Comparison of ENCODE assay signal across 22 cellular contexts in the genomic region with DNA sequence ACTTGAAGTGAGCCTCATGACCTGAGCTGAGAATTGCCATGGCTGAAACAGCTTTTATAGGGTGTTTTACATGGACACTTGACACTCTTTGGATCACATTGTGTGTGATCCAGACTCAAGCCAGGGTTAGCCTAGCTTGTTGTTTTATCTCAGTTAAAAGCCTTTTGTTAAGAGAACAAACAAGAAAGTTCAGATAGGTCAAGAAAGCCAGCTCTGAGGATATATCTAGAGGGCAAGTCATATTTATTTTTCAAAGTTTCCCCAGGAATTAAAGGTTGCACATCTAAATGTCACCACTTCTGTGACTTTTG.
DNase-seq lines count a peak whose midpoint lies in the region; ATAC-seq and TF ChIP-seq lines count a peak whose summit lies in the region.
"Had no signal": no experiment of that assay in that cellular context is flagged by ENCODE, and none has a peak within 500 bp of the region (broad histone marks: within the 10 kb centered on the region; RNA-seq: fewer than 3 reads in every experiment).

No MANE protein-coding gene starts in this region.

- H3K36me3 Mint-ChIP-seq in WTC11: no peaks in the 10 kb centered on the region
- H3K36me3 Mint-ChIP-seq: CD8-positive, alpha-beta memory T cell had no signal

- TF ChIP-seq CTCF in VCaP (conservative IDR thresholded peaks at IDR 0.05): no peak
- no peak for TF ChIP-seq CTCF in WTC11 (IDR thresholded peaks at IDR 0.05)

- H3K9ac ChIP-seq in skeletal muscle tissue (ENCODE audit: low read depth in 1 of 3, low read length in 3 of 3): no peak overlapping the region

- H3K9me3 ChIP-seq in skeletal muscle tissue (ENCODE audit: control insufficient read depth in 3 of 3, low read length in 3 of 3): no peaks in the 10 kb centered on the region
- H3K9me3 ChIP-seq: ovary, sigmoid colon had no signal

- H3K36me3 ChIP-seq in skeletal muscle tissue (ENCODE audit: control insufficient read depth in 3 of 3, insufficient read depth in 3 of 3, low read length in 3 of 3): no peaks in the 10 kb centered on the region
- H3K36me3 ChIP-seq: ovary, sigmoid colon had no signal

- intact Hi-C loops in left ventricle myocardium superior (cut with micrococcal nuclease): loop anchor here (10.0 kb wide), 1 partner anchor 71 kb away; no protein-coding TSS in a partner anchor

- no peak overlapping the region for H3K4me3 Mint-ChIP-seq in WTC11
- H3K4me3 Mint-ChIP-seq: CD8-positive, alpha-beta memory T cell; GM23338; naive thymus-derived CD4-positive, alpha-beta T cell; T-helper 1 cell treated with Interleukin-12 subunit alpha and Interleukin-12 subunit beta and Interleukin-4 antibody, amounts not matched to agents 30 μg/mL and 1 μg/mL, for 36 hours had no signal

- peak overlapping the region; percentile 55 for H3K27ac ChIP-seq in VCaP
- H3K27ac ChIP-seq in skeletal muscle tissue (ENCODE audit: low read depth, low read length): peak overlapping the region; percentile 39
- H3K27ac ChIP-seq: 22Rv1, ovary had no signal

- no peaks in the 10 kb centered on the region for H3K27me3 ChIP-seq in skeletal muscle tissue (ENCODE audit: control insufficient read depth in 3 of 3, insufficient read depth in 3 of 3, low read length in 3 of 3)
- H3K27me3 ChIP-seq: ovary, sigmoid colon had no signal

- H3K27me3 Mint-ChIP-seq in WTC11 (ENCODE audit: low read depth): no peaks in the 10 kb centered on the region
- H3K27me3 Mint-ChIP-seq: CD8-positive, alpha-beta memory T cell had no signal

- ATAC-seq in left ventricle myocardium superior (peak; percentile 53), WTC11 (no peak)
- ATAC-seq: GM23338; naive thymus-derived CD4-positive, alpha-beta T cell; Panc1 had no signal

- CTCF ChIA-PET in WTC11 (lab: Charles Lee): no interaction called here

- no peaks in the 10 kb centered on the region for H3K9me3 Mint-ChIP-seq in WTC11
- H3K9me3 Mint-ChIP-seq: CD8-positive, alpha-beta memory T cell; GM23338; naive thymus-derived CD4-positive, alpha-beta T cell; T-helper 1 cell treated with Interleukin-12 subunit alpha and Interleukin-12 subunit beta and Interleukin-4 antibody, amounts not matched to agents 30 μg/mL and 1 μg/mL, for 36 hours had no signal

- H3K4me3 ChIP-seq in skeletal muscle tissue (ENCODE audit: low read length in 3 of 3): no peak overlapping the region
- H3K4me3 ChIP-seq: GM23338, ovary, sigmoid colon had no signal

- H3K4me1 Mint-ChIP-seq in WTC11: peaks cover 17% of the 10 kb centered on the region
- H3K4me1 Mint-ChIP-seq: CD8-positive, alpha-beta memory T cell had no signal

- POLR2A ChIA-PET in WTC11 (lab: Charles Lee): no interaction called here

- no peak overlapping the region for H3K27ac Mint-ChIP-seq in WTC11
- H3K27ac Mint-ChIP-seq: CD8-positive, alpha-beta memory T cell; GM23338; naive thymus-derived CD4-positive, alpha-beta T cell; T-helper 1 cell treated with Interleukin-12 subunit alpha and Interleukin-12 subunit beta and Interleukin-4 antibody, amounts not matched to agents 30 μg/mL and 1 μg/mL, for 36 hours had no signal

- peaks cover 9 to 16% (median 10%) of the 10 kb centered on the region in 3 donors for H3K4me1 ChIP-seq in skeletal muscle tissue (ENCODE audit: control insufficient read depth in 3 of 3, insufficient read depth in 3 of 3, low read length in 3 of 3)

- DNase-seq in DMS53 (lab: John Stamatoyannopoulos, UW) (peak; percentile 5), DMS53 treated with DMSO at 0.1 percent for 48 hours (lab: John Stamatoyannopoulos, UW; ENCODE audit: unreplicated experiment) (no peak), left ventricle myocardium superior (no peak), SHP77 treated with DMSO at 0.1 percent for 48 hours (lab: John Stamatoyannopoulos, UW) (no peak), NCI-H345 treated with DMSO at 0.1 percent for 48 hours (lab: John Stamatoyannopoulos, UW; ENCODE audit: unreplicated experiment) (no peak), WTC11 (ENCODE audit: low spot score) (no peak)
- DNase-seq: activated naive CD4-positive, alpha-beta T cell treated with anti-CD3 and anti-CD28 coated beads, Interleukin-2, amount 50 U/mL, for 16 hours; CD8-positive, alpha-beta memory T cell; central memory CD4-positive, alpha-beta T cell; glutamatergic neuron; kidney glomerular epithelial cell; naive thymus-derived CD4-positive, alpha-beta T cell; NCI-H1105 treated with DMSO at 0.1 percent for 48 hours; NCI-H2029 treated with DMSO at 0.1 percent for 48 hours; ovary; sigmoid colon had no signal

TF ChIP-seq in WTC11, 78 proteins besides CTCF, POLR2A, EP300 and RAD21 (continues in another document):
- TF ChIP-seq, protein P1, sequence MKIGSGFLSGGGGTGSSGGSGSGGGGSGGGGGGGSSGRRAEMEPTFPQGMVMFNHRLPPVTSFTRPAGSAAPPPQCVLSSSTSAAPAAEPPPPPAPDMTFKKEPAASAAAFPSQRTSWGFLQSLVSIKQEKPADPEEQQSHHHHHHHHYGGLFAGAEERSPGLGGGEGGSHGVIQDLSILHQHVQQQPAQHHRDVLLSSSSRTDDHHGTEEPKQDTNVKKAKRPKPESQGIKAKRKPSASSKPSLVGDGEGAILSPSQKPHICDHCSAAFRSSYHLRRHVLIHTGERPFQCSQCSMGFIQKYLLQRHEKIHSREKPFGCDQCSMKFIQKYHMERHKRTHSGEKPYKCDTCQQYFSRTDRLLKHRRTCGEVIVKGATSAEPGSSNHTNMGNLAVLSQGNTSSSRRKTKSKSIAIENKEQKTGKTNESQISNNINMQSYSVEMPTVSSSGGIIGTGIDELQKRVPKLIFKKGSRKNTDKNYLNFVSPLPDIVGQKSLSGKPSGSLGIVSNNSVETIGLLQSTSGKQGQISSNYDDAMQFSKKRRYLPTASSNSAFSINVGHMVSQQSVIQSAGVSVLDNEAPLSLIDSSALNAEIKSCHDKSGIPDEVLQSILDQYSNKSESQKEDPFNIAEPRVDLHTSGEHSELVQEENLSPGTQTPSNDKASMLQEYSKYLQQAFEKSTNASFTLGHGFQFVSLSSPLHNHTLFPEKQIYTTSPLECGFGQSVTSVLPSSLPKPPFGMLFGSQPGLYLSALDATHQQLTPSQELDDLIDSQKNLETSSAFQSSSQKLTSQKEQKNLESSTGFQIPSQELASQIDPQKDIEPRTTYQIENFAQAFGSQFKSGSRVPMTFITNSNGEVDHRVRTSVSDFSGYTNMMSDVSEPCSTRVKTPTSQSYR (CRISPR knock-in tag; IDR thresholded peaks at IDR 0.05): no peak
- TF ChIP-seq ZNF671 (CRISPR knock-in tag; IDR thresholded peaks at IDR 0.05) (no peak), SMAD3 (CRISPR knock-in tag; IDR thresholded peaks at IDR 0.05; ENCODE audit: borderline replicate concordance) (no peak), NFE2L1 (CRISPR knock-in tag; IDR thresholded peaks at IDR 0.05) (no peak), PRRX2 (CRISPR knock-in tag; IDR thresholded peaks at IDR 0.05) (no peak), USF1 (CRISPR knock-in tag; IDR thresholded peaks at IDR 0.05) (no peak), NFYB (CRISPR knock-in tag; conservative IDR thresholded peaks at IDR 0.05; ENCODE audit: low read depth) (no peak), EMX1 (CRISPR knock-in tag; IDR thresholded peaks at IDR 0.05) (no peak)
- TF ChIP-seq, protein P2, sequence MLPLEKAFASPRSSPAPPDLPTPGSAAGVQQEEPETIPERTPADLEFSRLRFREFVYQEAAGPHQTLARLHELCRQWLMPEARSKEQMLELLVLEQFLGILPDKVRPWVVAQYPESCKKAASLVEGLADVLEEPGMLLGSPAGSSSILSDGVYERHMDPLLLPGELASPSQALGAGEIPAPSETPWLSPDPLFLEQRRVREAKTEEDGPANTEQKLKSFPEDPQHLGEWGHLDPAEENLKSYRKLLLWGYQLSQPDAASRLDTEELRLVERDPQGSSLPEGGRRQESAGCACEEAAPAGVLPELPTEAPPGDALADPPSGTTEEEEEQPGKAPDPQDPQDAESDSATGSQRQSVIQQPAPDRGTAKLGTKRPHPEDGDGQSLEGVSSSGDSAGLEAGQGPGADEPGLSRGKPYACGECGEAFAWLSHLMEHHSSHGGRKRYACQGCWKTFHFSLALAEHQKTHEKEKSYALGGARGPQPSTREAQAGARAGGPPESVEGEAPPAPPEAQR (CRISPR knock-in tag; IDR thresholded peaks at IDR 0.05): no peak
- TF ChIP-seq, protein P3, sequence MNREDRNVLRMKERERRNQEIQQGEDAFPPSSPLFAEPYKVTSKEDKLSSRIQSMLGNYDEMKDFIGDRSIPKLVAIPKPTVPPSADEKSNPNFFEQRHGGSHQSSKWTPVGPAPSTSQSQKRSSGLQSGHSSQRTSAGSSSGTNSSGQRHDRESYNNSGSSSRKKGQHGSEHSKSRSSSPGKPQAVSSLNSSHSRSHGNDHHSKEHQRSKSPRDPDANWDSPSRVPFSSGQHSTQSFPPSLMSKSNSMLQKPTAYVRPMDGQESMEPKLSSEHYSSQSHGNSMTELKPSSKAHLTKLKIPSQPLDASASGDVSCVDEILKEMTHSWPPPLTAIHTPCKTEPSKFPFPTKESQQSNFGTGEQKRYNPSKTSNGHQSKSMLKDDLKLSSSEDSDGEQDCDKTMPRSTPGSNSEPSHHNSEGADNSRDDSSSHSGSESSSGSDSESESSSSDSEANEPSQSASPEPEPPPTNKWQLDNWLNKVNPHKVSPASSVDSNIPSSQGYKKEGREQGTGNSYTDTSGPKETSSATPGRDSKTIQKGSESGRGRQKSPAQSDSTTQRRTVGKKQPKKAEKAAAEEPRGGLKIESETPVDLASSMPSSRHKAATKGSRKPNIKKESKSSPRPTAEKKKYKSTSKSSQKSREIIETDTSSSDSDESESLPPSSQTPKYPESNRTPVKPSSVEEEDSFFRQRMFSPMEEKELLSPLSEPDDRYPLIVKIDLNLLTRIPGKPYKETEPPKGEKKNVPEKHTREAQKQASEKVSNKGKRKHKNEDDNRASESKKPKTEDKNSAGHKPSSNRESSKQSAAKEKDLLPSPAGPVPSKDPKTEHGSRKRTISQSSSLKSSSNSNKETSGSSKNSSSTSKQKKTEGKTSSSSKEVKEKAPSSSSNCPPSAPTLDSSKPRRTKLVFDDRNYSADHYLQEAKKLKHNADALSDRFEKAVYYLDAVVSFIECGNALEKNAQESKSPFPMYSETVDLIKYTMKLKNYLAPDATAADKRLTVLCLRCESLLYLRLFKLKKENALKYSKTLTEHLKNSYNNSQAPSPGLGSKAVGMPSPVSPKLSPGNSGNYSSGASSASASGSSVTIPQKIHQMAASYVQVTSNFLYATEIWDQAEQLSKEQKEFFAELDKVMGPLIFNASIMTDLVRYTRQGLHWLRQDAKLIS (CRISPR knock-in tag; IDR thresholded peaks at IDR 0.05; ENCODE audit: borderline replicate concordance): no peak
